Comparison of ENCODE assay signal across 8 cellular contexts in genomic region chr11:25981998-25982397, GRCh38.
DNase-seq lines count a peak whose midpoint lies in the region; ATAC-seq and TF ChIP-seq lines count a peak whose summit lies in the region.

No MANE protein-coding gene starts in this region.

- H3K4me1 Mint-ChIP-seq in stimulated activated effector memory CD8-positive, alpha-beta T cell treated with anti-CD3 and anti-CD28 coated beads, Interleukin-12 subunit alpha, Interleukin-12 subunit beta, amount 100 ng/mL, for 72 hours: no peaks in the 10 kb centered on the region

- ATAC-seq in GM21360 (IDR thresholded peaks at IDR 0.05; ENCODE audit: unreplicated experiment): peak; percentile 91
- peak; percentile 95 for ATAC-seq in HG03469 (IDR thresholded peaks at IDR 0.05; ENCODE audit: unreplicated experiment)
- no peak for ATAC-seq in stimulated activated effector memory CD8-positive, alpha-beta T cell treated with anti-CD3 and anti-CD28 coated beads, Interleukin-12 subunit alpha, Interleukin-12 subunit beta, amount 100 ng/mL, for 72 hours

- no peak overlapping the region for H3K27ac ChIP-seq in trophoblast cell (ENCODE audit: low read depth, low read length)

- no peak overlapping the region for H2BK12ac ChIP-seq in trophoblast cell (ENCODE audit: low read length)

- no peaks in the 10 kb centered on the region for H3K9me3 ChIP-seq in trophoblast cell (ENCODE audit: insufficient read depth, low read depth, low read length)

- no peak overlapping the region for H4K91ac ChIP-seq in trophoblast cell (ENCODE audit: low read depth, low read length)

- no peak overlapping the region for H2AFZ ChIP-seq in trophoblast cell (ENCODE audit: insufficient read depth, low read length, poor library complexity)

- no peak overlapping the region for H2BK5ac ChIP-seq in trophoblast cell (ENCODE audit: low read depth, low read length, poor library complexity)

- H4K12ac ChIP-seq in trophoblast cell (ENCODE audit: low read depth, low read length): no peak overlapping the region

- no peak overlapping the region for H2BK120ac ChIP-seq in trophoblast cell (ENCODE audit: insufficient read depth, low read length, poor library complexity)

- no peaks in the 10 kb centered on the region for H3K27me3 ChIP-seq in trophoblast cell (ENCODE audit: insufficient read depth, low read length)

- no peak overlapping the region for H3K23ac ChIP-seq in trophoblast cell (ENCODE audit: low read length)

- H3K4me1 ChIP-seq in trophoblast cell (ENCODE audit: control insufficient read depth in 1 of 2, insufficient read depth in 2 of 2, low read length in 2 of 2): no peaks in the 10 kb centered on the region

- WGBS in trophoblast cell (ENCODE audit: extremely low coverage, insufficient coverage, insufficient read length): no CpG with 5 or more reads among the region's 4 CpGs

- no peaks in the 10 kb centered on the region for H3K36me3 ChIP-seq in trophoblast cell (ENCODE audit: control insufficient read depth in 1 of 2, insufficient read depth in 2 of 2, low read length in 2 of 2)

- DNase-seq in ELR (ENCODE audit: low read depth): peak; percentile 70
- peak; percentile 60 for DNase-seq in RPMI8226
- peak; percentile 76 for DNase-seq in fibroblast of villous mesenchyme (ENCODE audit: low read depth)
- DNase-seq in trophoblast cell: peak; percentile 36 to 85
- DNase-seq in stimulated activated effector memory CD8-positive, alpha-beta T cell treated with anti-CD3 and anti-CD28 coated beads, Interleukin-12 subunit alpha, Interleukin-12 subunit beta, amount 100 ng/mL, for 72 hours (ENCODE audit: low spot score in 2 of 2): no peak
- DNase-seq in epidermal melanocyte (ENCODE audit: insufficient read length, low spot score): no peak

- H3K4me3 Mint-ChIP-seq in stimulated activated effector memory CD8-positive, alpha-beta T cell treated with anti-CD3 and anti-CD28 coated beads, Interleukin-12 subunit alpha, Interleukin-12 subunit beta, amount 100 ng/mL, for 72 hours: no peak overlapping the region

- peaks cover 17% of the 10 kb centered on the region for H3K9me3 Mint-ChIP-seq in stimulated activated effector memory CD8-positive, alpha-beta T cell treated with anti-CD3 and anti-CD28 coated beads, Interleukin-12 subunit alpha, Interleukin-12 subunit beta, amount 100 ng/mL, for 72 hours

- no peak overlapping the region for H4K8ac ChIP-seq in trophoblast cell (ENCODE audit: low read depth, low read length)

- no peak overlapping the region for H2AK5ac ChIP-seq in trophoblast cell (ENCODE audit: low read length)

- H3K79me2 ChIP-seq in trophoblast cell (ENCODE audit: control insufficient read depth, insufficient read depth, low read length, poor library complexity): no peaks in the 10 kb centered on the region

- no peaks in the 10 kb centered on the region for H3K36me3 Mint-ChIP-seq in stimulated activated effector memory CD8-positive, alpha-beta T cell treated with anti-CD3 and anti-CD28 coated beads, Interleukin-12 subunit alpha, Interleukin-12 subunit beta, amount 100 ng/mL, for 72 hours

- no peak overlapping the region for H3K9ac ChIP-seq in trophoblast cell (ENCODE audit: low read length)

- no peak overlapping the region for H3K14ac ChIP-seq in trophoblast cell (ENCODE audit: low read length)

- no peak overlapping the region for H3K4me3 ChIP-seq in fibroblast of villous mesenchyme (ENCODE audit: low read depth, low read length)
- H3K4me3 ChIP-seq in trophoblast cell (ENCODE audit: low read depth, low read length): no peak overlapping the region

- H3K27ac Mint-ChIP-seq in stimulated activated effector memory CD8-positive, alpha-beta T cell treated with anti-CD3 and anti-CD28 coated beads, Interleukin-12 subunit alpha, Interleukin-12 subunit beta, amount 100 ng/mL, for 72 hours: no peak overlapping the region

- H3K79me1 ChIP-seq in trophoblast cell (ENCODE audit: low read length): no peaks in the 10 kb centered on the region

- H3K4ac ChIP-seq in trophoblast cell (ENCODE audit: low read depth, low read length): no peak overlapping the region

- no peak overlapping the region for H3K18ac ChIP-seq in trophoblast cell (ENCODE audit: low read length)

- peak; percentile 66 for TF ChIP-seq CTCF in fibroblast of villous mesenchyme (IDR thresholded peaks at IDR 0.05; ENCODE audit: insufficient read depth, low read depth, low read length)

- H3K4me2 ChIP-seq in trophoblast cell (ENCODE audit: low read length): no peak overlapping the region

Comparison
In these comparisons a context has a peak if more than half of its experiments do, and no peak if none do; other contexts are left out.
1. DNase-seq: peak in ELR (single experiment), RPMI8226 (single experiment), fibroblast of villous mesenchyme (single experiment) and trophoblast cell (2 of 2); none in stimulated activated effector memory CD8-positive, alpha-beta T cell treated with anti-CD3 and anti-CD28 coated beads, Interleukin-12 subunit alpha, Interleukin-12 subunit beta, amount 100 ng/mL, for 72 hours (0 of 2) and epidermal melanocyte (single experiment).